Comparison of ENCODE assay signal across 9 cellular contexts in genomic region chr22:26642465-26643367, GRCh38. TPM values are rescaled to one million over a fixed set of nuclear protein-coding genes. Genes with fewer than 3 reads are reported as not detected.
DNase-seq lines count a peak whose midpoint lies in the region; ATAC-seq and TF ChIP-seq lines count a peak whose summit lies in the region.
"Had no signal": no experiment of that assay in that cellular context is flagged by ENCODE, and none has a peak within 500 bp of the region (broad histone marks: within the 10 kb centered on the region; RNA-seq: fewer than 3 reads in every experiment).

No MANE protein-coding gene starts in this region.

- 36 to 62% methylated on average over 8 of the region's 8 CpGs for WGBS in sigmoid colon, 2 donors

- no peak for TF ChIP-seq CTCF in sigmoid colon (IDR thresholded peaks at IDR 0.05)

- no peak overlapping the region for H3K4me3 ChIP-seq in effector memory CD4-positive, alpha-beta T cell (ENCODE audit: insufficient read depth, low read depth, low read length, poor library complexity, severe bottlenecking)
- H3K4me3 ChIP-seq in sigmoid colon: no peak overlapping the region

- peaks cover 43% of the 10 kb centered on the region for H3K4me1 ChIP-seq in effector memory CD4-positive, alpha-beta T cell (ENCODE audit: control insufficient read depth, insufficient read depth, low read length, poor library complexity, severe bottlenecking)
- peaks cover 0 to 8% (median 2%) of the 10 kb centered on the region in 4 donors for H3K4me1 ChIP-seq in sigmoid colon

- H3K27me3 ChIP-seq in effector memory CD4-positive, alpha-beta T cell (replicated peaks; ENCODE audit: control insufficient read depth, insufficient read depth, low read length, poor library complexity, severe bottlenecking): no peaks in the 10 kb centered on the region
- H3K27me3 ChIP-seq in sigmoid colon: peaks cover 0 to 57% (median 18%) of the 10 kb centered on the region in 3 donors
- H3K27me3 ChIP-seq: neutrophil had no signal

- ATAC-seq in HG02885 (IDR thresholded peaks at IDR 0.05; ENCODE audit: poor library complexity, unreplicated experiment) (peak; percentile 40), HG03039 (IDR thresholded peaks at IDR 0.05; ENCODE audit: unreplicated experiment) (no peak), HG03460 (IDR thresholded peaks at IDR 0.05; ENCODE audit: unreplicated experiment) (no peak), HG02623 (IDR thresholded peaks at IDR 0.05; ENCODE audit: unreplicated experiment) (no peak)

- H3K36me3 ChIP-seq in effector memory CD4-positive, alpha-beta T cell (ENCODE audit: control insufficient read depth, insufficient read depth, low read length): no peaks in the 10 kb centered on the region
- H3K36me3 ChIP-seq in sigmoid colon: no peaks in the 10 kb centered on the region
- H3K36me3 ChIP-seq: neutrophil had no signal

- no peaks in the 10 kb centered on the region for H3K9me3 ChIP-seq in effector memory CD4-positive, alpha-beta T cell (ENCODE audit: control insufficient read depth, low read length)
- no peaks in the 10 kb centered on the region for H3K9me3 ChIP-seq in sigmoid colon
- H3K9me3 ChIP-seq: neutrophil had no signal

- TF ChIP-seq POLR2A in sigmoid colon (IDR thresholded peaks at IDR 0.05): no peak

- intact Hi-C loops in sigmoid colon (cut with DNase I): no loop called here

- DNase-seq in activated CD4-positive, alpha-beta T cell treated with anti-CD3 and anti-CD28 coated beads for 24 hours (ENCODE audit: low read depth in 2 of 2): peak; percentile 70 to 78
- DNase-seq in effector memory CD4-positive, alpha-beta T cell: peak; percentile 46 to 62 (median 62)
- peak; percentile 67 to 76 for DNase-seq in stimulated activated CD4-positive, alpha-beta T cell treated with anti-CD3 and anti-CD28 coated beads, Interleukin-2, amount 100 ng/mL, for 48 hours
- no peak for DNase-seq in sigmoid colon

- H3K27ac ChIP-seq in effector memory CD4-positive, alpha-beta T cell (ENCODE audit: insufficient read depth, low read length, poor library complexity, severe bottlenecking): peak overlapping the region; percentile 65
- no peak overlapping the region for H3K27ac ChIP-seq in sigmoid colon
- H3K27ac ChIP-seq: neutrophil had no signal

- no peak for TF ChIP-seq EP300 in sigmoid colon (IDR thresholded peaks at IDR 0.05)

RNA-seq across cellular contexts. Expression of gene MIAT, which starts 14.7 kb away (rescaled TPM):
- 1 to 10 TPM in 3 of 4 donors, under 1 TPM in 1; 0.82 to 1.7 (median 1.3) TPM for total RNA-seq in sigmoid colon
- 1 to 10 TPM in 1 of 3 donors, under 1 TPM in 1, not detected in 1; under 0.01 to 3.4 TPM for polyA plus RNA-seq in sigmoid colon

RNA-seq across cellular contexts. Expression of gene CRYBA4, which starts 21.0 kb away (rescaled TPM):
- not detected for total RNA-seq in sigmoid colon
- polyA plus RNA-seq in sigmoid colon: not detected

RNA-seq across cellular contexts. Expression of gene CRYBB1, which starts 24.9 kb away (rescaled TPM):
- total RNA-seq in sigmoid colon: 1 to 10 TPM in 1 of 4 donors, under 1 TPM in 1, not detected in 2; 0.82 to 1.8 TPM
- 1 to 10 TPM in 1 of 3 donors, under 1 TPM in 1, not detected in 1; 0.47 to 3.0 TPM for polyA plus RNA-seq in sigmoid colon

RNA-seq across cellular contexts. Expression of gene TPST2, which starts 52.8 kb away (rescaled TPM):
- total RNA-seq in sigmoid colon: 10 to 100 TPM; 15.9 to 24.3 (median 17.2) TPM
- 10 to 100 TPM in 1 of 3 donors, 1 to 10 TPM in 2; 5.1 to 13.8 (median 5.4) TPM for polyA plus RNA-seq in sigmoid colon
